In genomic region chr13:71306821-71307220, GRCh38 we compare ENCODE assay signal across 15 cellular contexts.
DNase-seq lines count a peak whose midpoint lies in the region; ATAC-seq and TF ChIP-seq lines count a peak whose summit lies in the region.
"Had no signal": no experiment of that assay in that cellular context is flagged by ENCODE, and none has a peak within 500 bp of the region (broad histone marks: within the 10 kb centered on the region; RNA-seq: fewer than 3 reads in every experiment).

No MANE protein-coding gene starts in this region.

- H4K20me1 ChIP-seq in smooth muscle cell (ENCODE audit: low read depth) = no peaks in the 10 kb centered on the region

- H3K56ac ChIP-seq in mesendoderm (ENCODE audit: low read length) = no peak overlapping the region

- WGBS in endodermal cell (ENCODE audit: insufficient coverage in 1 of 2, insufficient read length in 1 of 2), 2 experiments = 33 to 46% methylated on average over 1 of the region's 1 CpG
- no CpG with 5 or more reads among the region's 1 CpG for WGBS in mesendoderm (ENCODE audit: extremely low coverage, insufficient coverage, low lambda C conversion rate)
- 56% methylated on average over 1 of the region's 1 CpG for WGBS in smooth muscle cell (ENCODE audit: low lambda C conversion rate)

- no peak overlapping the region for H3K27ac Mint-ChIP-seq in endodermal cell
- H3K27ac Mint-ChIP-seq: B cell; CD4-positive, alpha-beta T cell; H9 had no signal

- H2BK120ac ChIP-seq in mesendoderm (ENCODE audit: low read depth, low read length) = no peak overlapping the region

- no peak overlapping the region for H3K4me3 Mint-ChIP-seq in endodermal cell
- H3K4me3 Mint-ChIP-seq: B cell; CD4-positive, alpha-beta T cell; H9 had no signal

- H3K9me3 Mint-ChIP-seq in endodermal cell = no peaks in the 10 kb centered on the region
- H3K9me3 Mint-ChIP-seq: CD4-positive, alpha-beta T cell; H9 had no signal

- no peak overlapping the region for H3K4me2 ChIP-seq in mesendoderm (ENCODE audit: low read length)
- no peak overlapping the region for H3K4me2 ChIP-seq in smooth muscle cell

- no peak overlapping the region for H3K18ac ChIP-seq in mesendoderm (ENCODE audit: low read length)

- H3K36me3 Mint-ChIP-seq in endodermal cell (ENCODE audit: low read depth) = no peaks in the 10 kb centered on the region

- no peak overlapping the region for H3K23ac ChIP-seq in mesendoderm (ENCODE audit: low read length)

- H3K4me3 ChIP-seq in HUES48 (ENCODE audit: low read depth, low read length) = no peak overlapping the region
- no peak overlapping the region for H3K4me3 ChIP-seq in endodermal cell (ENCODE audit: low read length)
- H3K4me3 ChIP-seq in mesendoderm (ENCODE audit: low read length) = no peak overlapping the region
- no peak overlapping the region for H3K4me3 ChIP-seq in smooth muscle cell

- H3K27me3 ChIP-seq in HUES48 (ENCODE audit: control insufficient read depth, insufficient read depth, low read length) = no peaks in the 10 kb centered on the region
- no peaks in the 10 kb centered on the region for H3K27me3 ChIP-seq in endodermal cell (ENCODE audit: control insufficient read depth, insufficient read depth, low read length, poor library complexity, severe bottlenecking)
- no peaks in the 10 kb centered on the region for H3K27me3 ChIP-seq in mesendoderm (ENCODE audit: insufficient read depth, low read length, poor library complexity)
- H3K27me3 ChIP-seq in smooth muscle cell (ENCODE audit: low read depth) = no peaks in the 10 kb centered on the region

- H2BK15ac ChIP-seq in mesendoderm (replicated peaks; ENCODE audit: low read depth) = no peak overlapping the region

- H3K4me1 Mint-ChIP-seq in endodermal cell = peaks cover 37% of the 10 kb centered on the region
- H3K4me1 Mint-ChIP-seq: B cell had no signal

- no peak overlapping the region for H3K4ac ChIP-seq in mesendoderm (ENCODE audit: low read depth, low read length)

- no peaks in the 10 kb centered on the region for H3K9me3 ChIP-seq in HUES48 (ENCODE audit: control insufficient read depth, insufficient read depth, low read length)
- H3K9me3 ChIP-seq in endodermal cell (ENCODE audit: control insufficient read depth, low read length) = no peaks in the 10 kb centered on the region
- no peaks in the 10 kb centered on the region for H3K9me3 ChIP-seq in smooth muscle cell (replicated peaks; ENCODE audit: low read depth)

- H3K9ac ChIP-seq in HUES48 (ENCODE audit: low read depth, low read length) = no peak overlapping the region
- H3K9ac ChIP-seq in endodermal cell (ENCODE audit: extremely low read depth, low read length, poor library complexity, severe bottlenecking) = peak overlapping the region; percentile 9
- no peak overlapping the region for H3K9ac ChIP-seq in mesendoderm (ENCODE audit: low read length)
- H3K9ac ChIP-seq in smooth muscle cell (ENCODE audit: low read depth) = no peak overlapping the region

- no peaks in the 10 kb centered on the region for H3K79me1 ChIP-seq in mesendoderm (ENCODE audit: low read length)

- no peaks in the 10 kb centered on the region for H3F3A ChIP-seq in smooth muscle cell (ENCODE audit: low read depth)

- H3K4me1 ChIP-seq in HUES48 (ENCODE audit: control insufficient read depth, insufficient read depth, low read length) (peaks cover 7% of the 10 kb centered on the region), endodermal cell (ENCODE audit: control insufficient read depth, insufficient read depth, low read length) (no peaks in the 10 kb centered on the region), mesendoderm (ENCODE audit: control insufficient read depth, low read depth, low read length) (no peaks in the 10 kb centered on the region), smooth muscle cell (ENCODE audit: low read depth) (no peaks in the 10 kb centered on the region)

- no peak for ATAC-seq in HG02970 (IDR thresholded peaks at IDR 0.05; ENCODE audit: low FRiP score, unreplicated experiment)
- ATAC-seq: HepG2 had no signal

- TF ChIP-seq CTCF in endodermal cell (conservative IDR thresholded peaks at IDR 0.05) = no peak
- TF ChIP-seq CTCF in smooth muscle cell (IDR thresholded peaks at IDR 0.05; ENCODE audit: borderline replicate concordance, insufficient read depth, poor library complexity, severe bottlenecking) = no peak

- H4K8ac ChIP-seq in mesendoderm (ENCODE audit: low read depth, low read length) = no peak overlapping the region

- H3K27ac ChIP-seq in HUES48 (ENCODE audit: low read depth, low read length) (peak overlapping the region; percentile 57), endodermal cell (ENCODE audit: low read depth, low read length) (peak overlapping the region; percentile 51), mesendoderm (ENCODE audit: low read depth, low read length) (no peak overlapping the region), smooth muscle cell (ENCODE audit: low read depth) (no peak overlapping the region), substantia nigra (ENCODE audit: low read depth, low read length, poor library complexity, severe bottlenecking) (no peak overlapping the region)

- no peak overlapping the region for H2AK5ac ChIP-seq in mesendoderm (ENCODE audit: low read length)

- H3K79me2 ChIP-seq in mesendoderm (ENCODE audit: control insufficient read depth, insufficient read depth, low read length) (no peaks in the 10 kb centered on the region), smooth muscle cell (ENCODE audit: low read depth) (no peaks in the 10 kb centered on the region)

- H3K36me3 ChIP-seq in HUES48 (ENCODE audit: control insufficient read depth, insufficient read depth, low read length) (no peaks in the 10 kb centered on the region), endodermal cell (ENCODE audit: control insufficient read depth, insufficient read depth, low read length) (no peaks in the 10 kb centered on the region), mesendoderm (ENCODE audit: control insufficient read depth, insufficient read depth, low read length) (no peaks in the 10 kb centered on the region), smooth muscle cell (ENCODE audit: low read depth) (no peaks in the 10 kb centered on the region)

- H2AFZ ChIP-seq in smooth muscle cell (ENCODE audit: low read depth) = peak overlapping the region; percentile 48

- DNase-seq in endodermal cell = no peak
- DNase-seq in mesendoderm = peak; percentile 54
- DNase-seq in smooth muscle cell (lab: John Stamatoyannopoulos, UW; ENCODE audit: unreplicated experiment) = no peak
- DNase-seq in NCI-H1417 treated with DMSO at 0.1 percent for 48 hours (lab: John Stamatoyannopoulos, UW) = no peak
- no peak for DNase-seq in substantia nigra (lab: John Stamatoyannopoulos, UW)
- DNase-seq: C1 segment of cervical spinal cord; CD4-positive, alpha-beta T cell; COR-L47; DMS53; GOT3; H9 had no signal

- H3K27me3 Mint-ChIP-seq in endodermal cell (ENCODE audit: insufficient read depth) = no peaks in the 10 kb centered on the region
- H3K27me3 Mint-ChIP-seq: B cell; CD4-positive, alpha-beta T cell had no signal

- no peak overlapping the region for H4K5ac ChIP-seq in mesendoderm (ENCODE audit: low read length)

- no peak overlapping the region for H2BK5ac ChIP-seq in mesendoderm (ENCODE audit: low read length)

Comparison
In these comparisons a context has a peak if more than half of its experiments do, and no peak if none do; other contexts are left out.
1. H3K27ac ChIP-seq: peak in HUES48 (single experiment) and endodermal cell (single experiment); none in mesendoderm (single experiment), smooth muscle cell (single experiment) and substantia nigra (single experiment).